In the genomic region with DNA sequence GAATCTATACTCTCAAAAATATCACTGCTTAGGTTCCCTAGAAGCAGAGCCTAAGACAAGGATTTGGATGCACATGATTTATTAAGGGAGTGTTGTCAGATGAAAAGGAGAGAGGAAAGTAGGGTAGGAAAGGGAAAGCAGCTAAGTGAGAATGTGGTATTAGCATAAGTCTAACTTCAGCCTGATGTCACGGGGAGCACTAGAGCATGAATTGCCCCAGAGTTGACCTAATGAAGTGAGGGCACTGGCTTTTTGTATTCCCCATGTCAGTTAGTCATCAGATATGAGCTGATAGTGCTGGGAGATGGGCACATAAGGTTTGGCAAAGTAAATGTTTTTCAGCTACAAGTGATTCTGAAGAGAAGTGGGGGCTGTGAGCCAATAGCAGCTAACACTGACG, we compare ENCODE assay signal across 24 cellular contexts.
DNase-seq lines count a peak whose midpoint lies in the region; ATAC-seq, FAIRE-seq and TF ChIP-seq lines count a peak whose summit lies in the region.
"Had no signal": no experiment of that assay in that cellular context is flagged by ENCODE, and none has a peak within 500 bp of the region (broad histone marks: within the 10 kb centered on the region; RNA-seq: fewer than 3 reads in every experiment).

No MANE protein-coding gene starts in this region.

- 11% methylated on average over 2 of the region's 2 CpGs for WGBS in GM12878 (ENCODE audit: insufficient coverage, insufficient replicate concordance, low lambda C conversion rate, missing lambda C conversion rate)

- peaks cover 72% of the 10 kb centered on the region for H3K4me1 Mint-ChIP-seq in stimulated activated naive CD8-positive, alpha-beta T cell treated with anti-CD3 and anti-CD28 coated beads, Interleukin-15, amount 100 ng/mL, for 72 hours
- H3K4me1 Mint-ChIP-seq: memory B cell had no signal

- no peak overlapping the region for H2AFZ ChIP-seq in GM12878 (ENCODE audit: control insufficient read depth, low read depth, low read length)

- no peaks in the 10 kb centered on the region for H3K27me3 ChIP-seq in GM12878 (replicated peaks in 1 of 2; ENCODE audit: control insufficient read depth in 2 of 2, insufficient read depth in 2 of 2, low read length in 1 of 2)
- H3K27me3 ChIP-seq: thyroid gland had no signal

- H3K27ac ChIP-seq in GM12878 (ENCODE audit: control insufficient read depth, insufficient read depth): no peak overlapping the region
- H3K27ac ChIP-seq: 22Rv1, thyroid gland had no signal

- H3K9ac ChIP-seq in GM12878 (ENCODE audit: control insufficient read depth, insufficient read depth, low read length): no peak overlapping the region

- no peak for TF ChIP-seq EP300 in GM12878 (IDR thresholded peaks at IDR 0.05; ENCODE audit: borderline replicate concordance in 1 of 2, control insufficient read depth in 1 of 2, low read depth in 2 of 2, low read length in 2 of 2)

- intact Hi-C loops in GM12878 (cut with micrococcal nuclease; ENCODE audit: unreplicated experiment): no loop called here
- intact Hi-C loops in Right ventricle myocardium inferior (cut with DNase I): no loop called here

- TF ChIP-seq RAD21 in GM12878 (IDR thresholded peaks at IDR 0.05; ENCODE audit: insufficient read depth, low read depth, low read length): no peak

- ATAC-seq in stimulated activated naive CD8-positive, alpha-beta T cell treated with anti-CD3 and anti-CD28 coated beads, Interleukin-15, Interleukin-2, amounts not matched to agents 100 U/mL and 50 U/mL, for 24 hours: peak; percentile 37
- ATAC-seq in stimulated activated naive CD8-positive, alpha-beta T cell treated with anti-CD3 and anti-CD28 coated beads, Interleukin-15, amount 100 ng/mL, for 72 hours: no peak
- peak; percentile 52 for ATAC-seq in HG03095 (IDR thresholded peaks at IDR 0.05; ENCODE audit: unreplicated experiment)
- ATAC-seq in GM12878: peak; percentile 91
- no peak for ATAC-seq in HG02610 (IDR thresholded peaks at IDR 0.05; ENCODE audit: unreplicated experiment)
- no peak for ATAC-seq in Right ventricle myocardium inferior
- ATAC-seq: activated CD4-positive, CD25-positive, alpha-beta regulatory T cell treated with anti-CD3 and anti-CD28 coated beads, Interleukin-2, amount 50 U/mL, for 24 hours; activated CD8-positive, alpha-beta T cell treated with anti-CD3 and anti-CD28 coated beads, Interleukin-2, amount 10 ng/mL, durations not matched to agents 7 days and 5 days had no signal

- no peak for TF ChIP-seq CTCF in GM12878 (IDR thresholded peaks at IDR 0.05 in 2 of 3, conservative IDR thresholded peaks at IDR 0.05 in 1 of 3; ENCODE audit: control insufficient read depth in 2 of 3, extremely low read depth in 1 of 3, insufficient read depth in 1 of 3, low read depth in 3 of 3, low read length in 3 of 3)

- CTCF ChIA-PET in GM12878 (lab: Yijun Ruan, JAX): interaction anchor here (1.1 kb wide), 2 partner anchors 41 to 175 kb away, joined by 3 read pairs; no protein-coding TSS in a partner anchor

- H3K4me1 ChIP-seq in GM12878 (ENCODE audit: control insufficient read depth, insufficient read depth, low read length): no peaks in the 10 kb centered on the region
- H3K4me1 ChIP-seq: thyroid gland had no signal

- H3K9me3 ChIP-seq in GM12878 (replicated peaks; ENCODE audit: control insufficient read depth, insufficient read depth, low read length): no peaks in the 10 kb centered on the region
- H3K9me3 ChIP-seq: thyroid gland had no signal

- in situ Hi-C loops in GM12878 (cut with MboI): no loop called here

- TF ChIP-seq POLR2A in GM12878 (IDR thresholded peaks at IDR 0.05; ENCODE audit: low read depth, low read length): no peak

- no peak overlapping the region for H3K4me2 ChIP-seq in GM12878 (ENCODE audit: control insufficient read depth, insufficient read depth)

- no peak for FAIRE-seq in GM12878 (lab: Jason Lieb, UNC)

- no peaks in the 10 kb centered on the region for H3K79me2 ChIP-seq in GM12878 (ENCODE audit: control insufficient read depth, insufficient read depth, low read length)

- no peak overlapping the region for H3K4me3 ChIP-seq in GM12878
- H3K4me3 ChIP-seq: thyroid gland had no signal

- no peaks in the 10 kb centered on the region for H4K20me1 ChIP-seq in GM12878 (ENCODE audit: control insufficient read depth, insufficient read depth)

- H3K27ac Mint-ChIP-seq in stimulated activated naive CD8-positive, alpha-beta T cell treated with anti-CD3 and anti-CD28 coated beads, Interleukin-15, amount 100 ng/mL, for 72 hours: no peak overlapping the region
- H3K27ac Mint-ChIP-seq: activated CD8-positive, alpha-beta T cell treated with anti-CD3 and anti-CD28 coated beads, Interleukin-2, amount 10 ng/mL, durations not matched to agents 7 days and 5 days; CD8-positive, alpha-beta memory T cell; dendritic cell treated with granulocyte-macrophage colony-stimulating factor and Interleukin-4, amounts not matched to agents 40 ng/mL and 50 ng/mL, for 4 days; memory B cell had no signal

- RAD21 ChIA-PET in GM12878 (lab: Charles Lee; ENCODE audit: unreplicated experiment): no interaction called here

- POLR2A ChIA-PET in GM12878 (lab: Charles Lee): no interaction called here

- no peaks in the 10 kb centered on the region for H3K9me3 Mint-ChIP-seq in stimulated activated naive CD8-positive, alpha-beta T cell treated with anti-CD3 and anti-CD28 coated beads, Interleukin-15, amount 100 ng/mL, for 72 hours
- H3K9me3 Mint-ChIP-seq: CD8-positive, alpha-beta memory T cell; dendritic cell treated with granulocyte-macrophage colony-stimulating factor and Interleukin-4, amounts not matched to agents 40 ng/mL and 50 ng/mL, for 4 days; memory B cell had no signal

- no TSS peak for BruUV-seq in GM12878 (replicated peaks; lab: Mats Ljungman, UMichigan)

- no peaks in the 10 kb centered on the region for H3K27me3 Mint-ChIP-seq in stimulated activated naive CD8-positive, alpha-beta T cell treated with anti-CD3 and anti-CD28 coated beads, Interleukin-15, amount 100 ng/mL, for 72 hours
- H3K27me3 Mint-ChIP-seq: dendritic cell treated with granulocyte-macrophage colony-stimulating factor and Interleukin-4, amounts not matched to agents 40 ng/mL and 50 ng/mL, for 4 days; memory B cell had no signal

- no peak overlapping the region for H3K4me3 Mint-ChIP-seq in stimulated activated naive CD8-positive, alpha-beta T cell treated with anti-CD3 and anti-CD28 coated beads, Interleukin-15, amount 100 ng/mL, for 72 hours
- H3K4me3 Mint-ChIP-seq: activated CD8-positive, alpha-beta T cell treated with anti-CD3 and anti-CD28 coated beads, Interleukin-2, amount 10 ng/mL, durations not matched to agents 7 days and 5 days; CD8-positive, alpha-beta memory T cell; dendritic cell treated with granulocyte-macrophage colony-stimulating factor and Interleukin-4, amounts not matched to agents 40 ng/mL and 50 ng/mL, for 4 days; memory B cell had no signal

- H3K36me3 ChIP-seq in GM12878 (ENCODE audit: control insufficient read depth in 2 of 2, insufficient read depth in 2 of 2, low read length in 1 of 2): no peaks in the 10 kb centered on the region
- H3K36me3 ChIP-seq: thyroid gland had no signal

- SMC1A ChIA-PET in GM12878 (lab: Charles Lee; ENCODE audit: uncharacterized antibody, unreplicated experiment): interaction anchor here (1.3 to 1.8 kb wide), 2 partner anchors 9 to 93 kb away, joined by 3 to 5 read pairs; no protein-coding TSS in a partner anchor

- no peak for DNase-seq in stimulated activated naive CD8-positive, alpha-beta T cell treated with anti-CD3 and anti-CD28 coated beads, Interleukin-15, Interleukin-2, amounts not matched to agents 100 U/mL and 50 U/mL, for 24 hours
- DNase-seq in stimulated activated naive CD8-positive, alpha-beta T cell treated with anti-CD3 and anti-CD28 coated beads, Interleukin-15, amount 100 ng/mL, for 72 hours: no peak
- DNase-seq in GM12878 (ENCODE audit: low read depth, low spot score): no peak
- no peak for DNase-seq in NCI-H345 (lab: John Stamatoyannopoulos, UW)
- DNase-seq in amygdala (lab: John Stamatoyannopoulos, UW): no peak
- DNase-seq in Right ventricle myocardium inferior (ENCODE audit: missing footprints): no peak
- DNase-seq: activated CD8-positive, alpha-beta T cell treated with anti-CD3 and anti-CD28 coated beads, Interleukin-2, amount 10 ng/mL, durations not matched to agents 7 days and 5 days; amniotic stem cell; CD8-positive, alpha-beta memory T cell; glutamatergic neuron; NCI-H1105; NCI-H2029; NCI-H226; NCI-H774; stimulated activated CD4-positive, alpha-beta T cell treated with anti-CD3 and anti-CD28 coated beads, Interleukin-2, amount 100 ng/mL, for 48 hours; stimulated activated naive CD4-positive, alpha-beta T cell treated with Interleukin-2 at 50 U/mL for 16 hours; T1000; thyroid gland had no signal

TF ChIP-seq in GM12878, 131 proteins besides CTCF, POLR2A, EP300 and RAD21 (continues in another document):
- TF ChIP-seq ZNF24 (IDR thresholded peaks at IDR 0.05): no peak
- no peak for TF ChIP-seq MEF2A (IDR thresholded peaks at IDR 0.05; ENCODE audit: insufficient read depth, low read depth, low read length)
- no peak for TF ChIP-seq FOXK2 (IDR thresholded peaks at IDR 0.05)
- TF ChIP-seq SREBF1 (IDR thresholded peaks at IDR 0.05; ENCODE audit: low read length): no peak
- TF ChIP-seq WRNIP1 (IDR thresholded peaks at IDR 0.05; ENCODE audit: borderline replicate concordance, low read depth, low read length): no peak
- TF ChIP-seq PML (IDR thresholded peaks at IDR 0.05; ENCODE audit: low read length): no peak
- TF ChIP-seq, protein P1, sequence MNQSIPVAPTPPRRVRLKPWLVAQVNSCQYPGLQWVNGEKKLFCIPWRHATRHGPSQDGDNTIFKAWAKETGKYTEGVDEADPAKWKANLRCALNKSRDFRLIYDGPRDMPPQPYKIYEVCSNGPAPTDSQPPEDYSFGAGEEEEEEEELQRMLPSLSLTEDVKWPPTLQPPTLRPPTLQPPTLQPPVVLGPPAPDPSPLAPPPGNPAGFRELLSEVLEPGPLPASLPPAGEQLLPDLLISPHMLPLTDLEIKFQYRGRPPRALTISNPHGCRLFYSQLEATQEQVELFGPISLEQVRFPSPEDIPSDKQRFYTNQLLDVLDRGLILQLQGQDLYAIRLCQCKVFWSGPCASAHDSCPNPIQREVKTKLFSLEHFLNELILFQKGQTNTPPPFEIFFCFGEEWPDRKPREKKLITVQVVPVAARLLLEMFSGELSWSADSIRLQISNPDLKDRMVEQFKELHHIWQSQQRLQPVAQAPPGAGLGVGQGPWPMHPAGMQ (IDR thresholded peaks at IDR 0.05; ENCODE audit: borderline replicate concordance): no peak
- no peak for TF ChIP-seq SIN3A (IDR thresholded peaks at IDR 0.05; ENCODE audit: low read depth, low read length)
- no peak for TF ChIP-seq SUPT20H (IDR thresholded peaks at IDR 0.05; ENCODE audit: borderline replicate concordance, control insufficient read depth, low read depth, low read length)
- TF ChIP-seq TBL1XR1 (IDR thresholded peaks at IDR 0.05; ENCODE audit: low read depth, low read length): no peak

Comparison
In these comparisons a context has a peak if more than half of its experiments do, and no peak if none do; other contexts are left out.
1. ATAC-seq: peak in stimulated activated naive CD8-positive, alpha-beta T cell treated with anti-CD3 and anti-CD28 coated beads, Interleukin-15, Interleukin-2, amounts not matched to agents 100 U/mL and 50 U/mL, for 24 hours (single experiment), HG03095 (single experiment) and GM12878 (single experiment); none in stimulated activated naive CD8-positive, alpha-beta T cell treated with anti-CD3 and anti-CD28 coated beads, Interleukin-15, amount 100 ng/mL, for 72 hours (single experiment), HG02610 (single experiment) and Right ventricle myocardium inferior (single experiment).